21 cellular contexts compared by ENCODE assay signal in genomic region chr5:36570696-36571095, GRCh38. TPM values are rescaled to one million over a fixed set of nuclear protein-coding genes. Genes with fewer than 3 reads are reported as not detected.
DNase-seq lines count a peak whose midpoint lies in the region; ATAC-seq and TF ChIP-seq lines count a peak whose summit lies in the region.
"Had no signal": no experiment of that assay in that cellular context is flagged by ENCODE, and none has a peak within 500 bp of the region (broad histone marks: within the 10 kb centered on the region; RNA-seq: fewer than 3 reads in every experiment).

No MANE protein-coding gene starts in this region.

- peak overlapping the region; percentile 50 for H3K9ac ChIP-seq in mesenchymal stem cell (ENCODE audit: low read length)

- H3K4me2 ChIP-seq in mesenchymal stem cell (ENCODE audit: low read length, poor library complexity, severe bottlenecking) = no peak overlapping the region

- H3K4ac ChIP-seq in mesenchymal stem cell (ENCODE audit: low read depth in 1 of 2, low read length in 2 of 2) = no peak overlapping the region

- 66 to 80% methylated on average over 3 of the region's 3 CpGs for WGBS in heart right ventricle, 2 donors
- WGBS in mesenchymal stem cell = 83% methylated on average over 3 of the region's 3 CpGs
- WGBS in urinary bladder = 78% methylated on average over 3 of the region's 3 CpGs

- H3K9me3 ChIP-seq in heart right ventricle = no peaks in the 10 kb centered on the region
- no peaks in the 10 kb centered on the region for H3K9me3 ChIP-seq in mesenchymal stem cell (ENCODE audit: control insufficient read depth, low read length)
- H3K9me3 ChIP-seq in breast epithelium = no peaks in the 10 kb centered on the region
- H3K9me3 ChIP-seq: BE2C, Caco-2 had no signal

- H3K23ac ChIP-seq in mesenchymal stem cell (ENCODE audit: low read length in 2 of 2) = no peak overlapping the region

- intact Hi-C loops in Right ventricle myocardium inferior (cut with DNase I) = loop anchor here (5.0 kb wide), 2 partner anchors 37 to 48 kb away; partner anchors contain the start of gene SLC1A3
- intact Hi-C loops in cardiac septum (cut with DNase I) = loop anchor here (5.0 kb wide), 1 partner anchor 37 kb away; the partner anchor contains the start of gene SLC1A3
- intact Hi-C loops in heart right ventricle (cut with DNase I) = loop anchor here in 1 of 10 donors (5.0 kb wide), 1 partner anchor 37 kb away; the partner anchor contains the start of gene SLC1A3
- intact Hi-C loops in breast epithelium (cut with DNase I; ENCODE audit: low total_unique reads) = loop anchor here (10.0 kb wide), 1 partner anchor 1684 kb away; the partner anchor contains the start of gene EGFLAM

- H2BK5ac ChIP-seq in mesenchymal stem cell (ENCODE audit: low read depth, low read length, poor library complexity, severe bottlenecking) = no peak overlapping the region

- H2AK5ac ChIP-seq in mesenchymal stem cell (ENCODE audit: low read length, severe bottlenecking) = no peak overlapping the region

- H2BK12ac ChIP-seq in mesenchymal stem cell (ENCODE audit: low read length in 2 of 2) = no peak overlapping the region

- H3K4me3 ChIP-seq in heart right ventricle (no peak overlapping the region), mesenchymal stem cell (ENCODE audit: insufficient read depth in 1 of 2, low read depth in 1 of 2, low read length in 2 of 2) (no peak overlapping the region), urinary bladder (ENCODE audit: low read depth, low read length) (no peak overlapping the region), foreskin fibroblast (ENCODE audit: low read depth in 1 of 2, low read length in 2 of 2) (no peak overlapping the region), breast epithelium (no peak overlapping the region)

- H4K8ac ChIP-seq in mesenchymal stem cell (ENCODE audit: low read length) = no peak overlapping the region

- H2BK15ac ChIP-seq in mesenchymal stem cell (ENCODE audit: low read depth, poor library complexity, severe bottlenecking) = no peak overlapping the region

- no peak for TF ChIP-seq POLR2A in breast epithelium (IDR thresholded peaks at IDR 0.05)

- H3K27ac ChIP-seq in heart right ventricle (peak overlapping the region; percentile 17 to 73 (median 60)), mesenchymal stem cell (ENCODE audit: low read length, poor library complexity, severe bottlenecking) (no peak overlapping the region), urinary bladder (ENCODE audit: low read depth) (peak overlapping the region; percentile 56), breast epithelium (no peak overlapping the region)
- H3K27ac ChIP-seq: 22Rv1 had no signal

- no peaks in the 10 kb centered on the region for H3K27me3 ChIP-seq in heart right ventricle
- H3K27me3 ChIP-seq in mesenchymal stem cell (ENCODE audit: control insufficient read depth in 1 of 2, insufficient read depth in 1 of 2, low read length in 2 of 2) = no peaks in the 10 kb centered on the region
- H3K27me3 ChIP-seq in breast epithelium = no peaks in the 10 kb centered on the region
- H3K27me3 ChIP-seq: BE2C had no signal

- ATAC-seq in Right ventricle myocardium inferior = peak; percentile 38
- peak in 6 of 8 donors; percentile 4 to 29 (median 21) for ATAC-seq in heart right ventricle
- ATAC-seq: HepG2 had no signal

- H2BK120ac ChIP-seq in mesenchymal stem cell (ENCODE audit: low read depth, low read length) = no peak overlapping the region

- TF ChIP-seq CTCF in heart right ventricle (IDR thresholded peaks at IDR 0.05) (no peak), foreskin fibroblast (IDR thresholded peaks at IDR 0.05; ENCODE audit: low read depth, low read length) (no peak), breast epithelium (IDR thresholded peaks at IDR 0.05) (no peak)

- no peaks in the 10 kb centered on the region for H3K79me1 ChIP-seq in mesenchymal stem cell (replicated peaks; ENCODE audit: low read length, poor library complexity, severe bottlenecking)

- H3K4me1 ChIP-seq in heart right ventricle (peaks cover 3 to 32% (median 19%) of the 10 kb centered on the region in 9 donors), mesenchymal stem cell (ENCODE audit: control insufficient read depth, insufficient read depth, low read depth, low read length) (peaks cover 2% of the 10 kb centered on the region), urinary bladder (ENCODE audit: insufficient read depth) (no peaks in the 10 kb centered on the region), breast epithelium (no peaks in the 10 kb centered on the region)
- H3K4me1 ChIP-seq: BE2C had no signal

- H3K36me3 ChIP-seq in heart right ventricle = no peaks in the 10 kb centered on the region
- H3K36me3 ChIP-seq in mesenchymal stem cell (ENCODE audit: control insufficient read depth in 1 of 2, insufficient read depth in 2 of 2, low read depth in 1 of 2, low read length in 2 of 2) = no peaks in the 10 kb centered on the region
- H3K36me3 ChIP-seq in urinary bladder (ENCODE audit: insufficient read depth) = no peaks in the 10 kb centered on the region
- H3K36me3 ChIP-seq in breast epithelium = no peaks in the 10 kb centered on the region
- H3K36me3 ChIP-seq: BE2C had no signal

- no peak overlapping the region for H3K14ac ChIP-seq in mesenchymal stem cell (ENCODE audit: low read length in 2 of 2)

- no peak for DNase-seq in Right ventricle myocardium inferior (ENCODE audit: missing footprints)
- DNase-seq in cardiac septum (ENCODE audit: low spot score) = no peak
- DNase-seq in heart right ventricle = no peak
- DNase-seq in mesenchymal stem cell = no peak
- no peak for DNase-seq in CD1c-positive myeloid dendritic cell (ENCODE audit: extremely low spot score)
- no peak for DNase-seq in foreskin fibroblast
- DNase-seq in breast epithelium (ENCODE audit: low spot score in 2 of 2) = no peak
- DNase-seq: BE2C; Caco-2; CD4-positive, alpha-beta T cell; HCEC 1CT; KBM-7; NCI-H1417; NCI-H187; NCI-H2227 treated with DMSO at 0.1 percent for 48 hours; NCI-H510A treated with DMSO at 0.1 percent for 48 hours; NCI-H82; SIG-M5 had no signal

- no peak overlapping the region for H3K18ac ChIP-seq in mesenchymal stem cell (ENCODE audit: low read depth in 1 of 2, low read length in 2 of 2)

- H2AFZ ChIP-seq in mesenchymal stem cell (ENCODE audit: low read depth, low read length) = no peak overlapping the region

- no peak overlapping the region for H4K91ac ChIP-seq in mesenchymal stem cell (ENCODE audit: low read length)

RNA-seq across cellular contexts. Expression of gene SLC1A3, which starts 35.7 kb away (rescaled TPM):
- 95.4 TPM for total RNA-seq in Right ventricle myocardium inferior
- total RNA-seq in cardiac septum = 53.0 TPM
- 10 to 100 TPM; 39.5 to 83.6 (median 58.5) TPM for total RNA-seq in heart right ventricle
- 10 to 100 TPM; 54.2 to 62.4 TPM for polyA plus RNA-seq in heart right ventricle
- polyA plus RNA-seq in mesenchymal stem cell (2013, experiment 1 of 2) = not detected
- polyA plus RNA-seq in mesenchymal stem cell (2013, experiment 2 of 2) = 0.04 TPM
- 18.1 TPM for total RNA-seq in urinary bladder
- 15.7 TPM for polyA plus RNA-seq in urinary bladder
- 100 to 1,000 TPM in 1 of 3 donors, 10 to 100 TPM in 2; 29.8 to 122 (median 87.5) TPM for total RNA-seq in breast epithelium
- total RNA-seq: CD4-positive, alpha-beta T cell; HepG2 had no signal

Comparison
In these comparisons a context has a peak if more than half of its experiments do, and no peak if none do; other contexts are left out.
1. H3K27ac ChIP-seq: peak in heart right ventricle (10 of 10) and urinary bladder (single experiment); none in mesenchymal stem cell (single experiment) and breast epithelium (0 of 2).